8 cellular contexts compared by ENCODE assay signal in the genomic region with DNA sequence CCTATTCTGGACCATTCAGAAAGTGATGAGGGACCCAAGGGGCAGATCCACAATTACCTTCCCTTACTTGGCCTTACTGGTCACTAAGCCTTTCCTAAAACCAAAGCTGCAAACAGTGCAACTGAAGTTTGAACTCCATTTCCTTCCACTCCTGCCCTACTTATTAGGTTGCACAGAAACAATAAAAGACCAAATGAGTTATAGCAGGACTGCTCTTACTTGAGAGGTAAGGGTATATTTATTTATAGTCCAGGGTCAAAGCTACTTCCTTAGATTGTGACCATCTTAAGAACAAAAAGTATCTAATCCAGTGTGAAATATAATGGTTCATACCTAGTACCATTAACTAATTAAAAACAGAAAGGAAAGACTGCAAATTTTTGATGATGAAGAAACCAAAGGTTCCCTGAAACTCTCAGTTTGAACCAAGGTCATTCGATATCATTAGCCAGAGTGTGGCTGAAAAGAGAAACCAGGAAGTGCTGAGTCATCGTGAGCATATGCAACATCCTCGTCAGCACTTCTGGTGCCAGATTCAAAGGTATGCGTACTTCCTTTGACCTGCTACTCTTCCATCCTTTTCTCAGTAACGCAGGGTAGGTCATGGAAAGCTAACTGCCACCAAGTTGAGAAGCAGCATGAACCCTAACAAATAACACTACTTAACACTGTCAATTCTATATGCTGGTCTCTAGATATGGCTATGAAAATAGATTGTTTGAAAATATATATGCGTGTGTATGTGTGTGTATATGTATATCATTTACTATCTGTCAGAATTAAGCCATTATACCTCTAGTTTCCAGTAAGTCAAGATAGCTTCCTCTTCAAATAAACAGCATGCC. TPM values are rescaled to one million over a fixed set of nuclear protein-coding genes. Genes with fewer than 3 reads are reported as not detected.
DNase-seq lines count a peak whose midpoint lies in the region; ATAC-seq and TF ChIP-seq lines count a peak whose summit lies in the region.

No MANE protein-coding gene starts in this region.

- H3K4me3 ChIP-seq in CD8-positive, alpha-beta T cell (ENCODE audit: low read depth, low read length): no peak overlapping the region

- peaks cover 37% of the 10 kb centered on the region for H3K4me1 Mint-ChIP-seq in CD8-positive, alpha-beta T cell (ENCODE audit: low read depth)
- peaks cover 71% of the 10 kb centered on the region for H3K4me1 Mint-ChIP-seq in activated T-helper 2 cell treated with anti-CD3 and anti-CD28 coated beads, Interferon-gamma antibody, Interleukin-2, Interleukin-4, amounts not matched to agents 10 μg/mL and 5 μg/mL and 100 μg/mL, durations not matched to agents 14 hours and 24 hours and 36 hours (ENCODE audit: low read depth)

- H3K9me3 ChIP-seq in CD8-positive, alpha-beta T cell (ENCODE audit: low read length): no peaks in the 10 kb centered on the region

- H3K4me1 ChIP-seq in CD8-positive, alpha-beta T cell (ENCODE audit: insufficient read depth, low read length): peaks cover 25% of the 10 kb centered on the region

- no peak for TF ChIP-seq CTCF in CD8-positive, alpha-beta T cell (IDR thresholded peaks at IDR 0.05)

- H3K27me3 Mint-ChIP-seq in CD8-positive, alpha-beta T cell (ENCODE audit: low read depth): no peaks in the 10 kb centered on the region
- no peaks in the 10 kb centered on the region for H3K27me3 Mint-ChIP-seq in activated T-helper 2 cell treated with anti-CD3 and anti-CD28 coated beads, Interferon-gamma antibody, Interleukin-2, Interleukin-4, amounts not matched to agents 10 μg/mL and 5 μg/mL and 100 μg/mL, durations not matched to agents 14 hours and 24 hours and 36 hours (ENCODE audit: low read depth)

- DNase-seq in CD8-positive, alpha-beta T cell: peak in 5 of 7 experiments; percentile 5 to 57 (median 46)
- DNase-seq in GM19238 (ENCODE audit: insufficient read length, low spot score) (peak; percentile 14), NOMO-1 treated with dmso at 0.1 percent for 144 hours (lab: John Stamatoyannopoulos, UW; ENCODE audit: unreplicated experiment) (peak; percentile 95), globus pallidus (ENCODE audit: low spot score) (peak; percentile 49), pons (ENCODE audit: low spot score) (peak; percentile 80), NCI-H446 treated with DMSO at 0.1 percent for 48 hours (lab: John Stamatoyannopoulos, UW) (no peak)
- peak; percentile 71 for DNase-seq in activated T-helper 2 cell treated with anti-CD3 and anti-CD28 coated beads, Interferon-gamma antibody, Interleukin-2, Interleukin-4, amounts not matched to agents 10 μg/mL and 5 μg/mL and 100 μg/mL, durations not matched to agents 14 hours and 24 hours and 36 hours (ENCODE audit: low spot score)

- H3K36me3 ChIP-seq in CD8-positive, alpha-beta T cell (ENCODE audit: insufficient read depth, low read length): no peaks in the 10 kb centered on the region

- no peaks in the 10 kb centered on the region for H3K36me3 Mint-ChIP-seq in CD8-positive, alpha-beta T cell
- peaks cover 66% of the 10 kb centered on the region for H3K36me3 Mint-ChIP-seq in activated T-helper 2 cell treated with anti-CD3 and anti-CD28 coated beads, Interferon-gamma antibody, Interleukin-2, Interleukin-4, amounts not matched to agents 10 μg/mL and 5 μg/mL and 100 μg/mL, durations not matched to agents 14 hours and 24 hours and 36 hours (ENCODE audit: low read depth)

- intact Hi-C loops in CD8-positive, alpha-beta T cell (cut with DNase I, micrococcal nuclease): no loop called here
- intact Hi-C loops in activated T-helper 2 cell treated with anti-CD3 and anti-CD28 coated beads, Interferon-gamma antibody, Interleukin-2, Interleukin-4, amounts not matched to agents 10 μg/mL and 5 μg/mL and 100 μg/mL, durations not matched to agents 14 hours and 24 hours and 36 hours (cut with micrococcal nuclease): loop anchor here (1.0 to 5.0 kb wide), 6 partner anchors 41 to 162 kb away; no protein-coding TSS in a partner anchor

- POLR2A ChIA-PET in CD8-positive, alpha-beta T cell (lab: Charles Lee): interaction anchor here (0.8 to 1.5 kb wide), 3 partner anchors 23 to 83 kb away, joined by 3 to 4 read pairs (median 3); no protein-coding TSS in a partner anchor

- CTCF ChIA-PET in CD8-positive, alpha-beta T cell (lab: Charles Lee): interaction anchor here (1.6 kb wide), 1 partner anchor 23 kb away, joined by 5 read pairs; no protein-coding TSS in a partner anchor

- H3K27ac Mint-ChIP-seq in CD8-positive, alpha-beta T cell: peak overlapping the region; percentile 70
- H3K27ac Mint-ChIP-seq in activated T-helper 2 cell treated with anti-CD3 and anti-CD28 coated beads, Interferon-gamma antibody, Interleukin-2, Interleukin-4, amounts not matched to agents 10 μg/mL and 5 μg/mL and 100 μg/mL, durations not matched to agents 14 hours and 24 hours and 36 hours: peak overlapping the region; percentile 91

- H3K27me3 ChIP-seq in CD8-positive, alpha-beta T cell (ENCODE audit: insufficient read depth, low read length): no peaks in the 10 kb centered on the region

- H3K4me3 Mint-ChIP-seq in CD8-positive, alpha-beta T cell: peak overlapping the region; percentile 42
- H3K4me3 Mint-ChIP-seq in activated T-helper 2 cell treated with anti-CD3 and anti-CD28 coated beads, Interferon-gamma antibody, Interleukin-2, Interleukin-4, amounts not matched to agents 10 μg/mL and 5 μg/mL and 100 μg/mL, durations not matched to agents 14 hours and 24 hours and 36 hours (ENCODE audit: low read depth): peak overlapping the region; percentile 61

- H3K9me3 Mint-ChIP-seq in CD8-positive, alpha-beta T cell: no peaks in the 10 kb centered on the region
- H3K9me3 Mint-ChIP-seq in activated T-helper 2 cell treated with anti-CD3 and anti-CD28 coated beads, Interferon-gamma antibody, Interleukin-2, Interleukin-4, amounts not matched to agents 10 μg/mL and 5 μg/mL and 100 μg/mL, durations not matched to agents 14 hours and 24 hours and 36 hours: no peaks in the 10 kb centered on the region

- H3K27ac ChIP-seq in CD8-positive, alpha-beta T cell (ENCODE audit: low read depth, low read length): no peak overlapping the region

- peak; percentile 72 for ATAC-seq in CD8-positive, alpha-beta T cell
- ATAC-seq in HG03175 (IDR thresholded peaks at IDR 0.05; ENCODE audit: unreplicated experiment): peak; percentile 84

RNA-seq across cellular contexts. Expression of a gene that starts 26.8 kb away (rescaled TPM):
- 10 to 100 TPM; 15.9 to 16.7 TPM for total RNA-seq in CD8-positive, alpha-beta T cell
- 254 and 265 TPM in 2 replicates for total RNA-seq in activated T-helper 2 cell treated with anti-CD3 and anti-CD28 coated beads, Interferon-gamma antibody, Interleukin-2, Interleukin-4, amounts not matched to agents 10 μg/mL and 5 μg/mL and 100 μg/mL, durations not matched to agents 14 hours and 24 hours and 36 hours

Comparison
In these comparisons a context has a peak if more than half of its experiments do, and no peak if none do; other contexts are left out.
1. RNA of a gene that starts 26.8 kb away (total RNA-seq): 254 to 265 TPM in activated T-helper 2 cell treated with anti-CD3 and anti-CD28 coated beads, Interferon-gamma antibody, Interleukin-2, Interleukin-4, amounts not matched to agents 10 μg/mL and 5 μg/mL and 100 μg/mL, durations not matched to agents 14 hours and 24 hours and 36 hours; 15.9 to 16.7 TPM in CD8-positive, alpha-beta T cell; every median in the first group is over 10 times any median in the second.